25 cellular contexts compared by ENCODE assay signal in the genomic region with DNA sequence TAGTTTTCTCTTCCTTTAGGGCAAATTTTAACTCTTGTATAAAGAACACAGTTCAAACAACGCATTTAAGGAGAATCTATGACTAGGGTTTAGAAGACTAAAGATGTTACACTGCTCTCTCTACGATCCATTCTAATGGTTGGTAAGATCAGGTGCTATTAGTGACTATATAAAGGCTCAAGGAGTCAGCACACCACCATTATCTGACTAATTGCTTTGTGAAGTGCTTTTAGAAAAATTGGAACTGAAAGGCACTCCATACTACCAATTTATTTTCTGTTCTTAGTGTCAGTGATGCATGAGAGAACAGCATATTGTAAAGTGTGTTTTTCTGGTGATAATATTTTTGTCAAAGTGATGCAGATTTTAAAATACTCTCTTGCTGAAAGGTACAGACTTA.
DNase-seq lines count a peak whose midpoint lies in the region; ATAC-seq, FAIRE-seq and TF ChIP-seq lines count a peak whose summit lies in the region.
"Had no signal": no experiment of that assay in that cellular context is flagged by ENCODE, and none has a peak within 500 bp of the region (broad histone marks: within the 10 kb centered on the region; RNA-seq: fewer than 3 reads in every experiment).

No MANE protein-coding gene starts in this region.

- no peak for ATAC-seq in HG02642 (IDR thresholded peaks at IDR 0.05; ENCODE audit: poor library complexity, unreplicated experiment)
- ATAC-seq: activated T-cell treated with anti-CD3 and anti-CD28 coated beads, Interleukin-2, amount 50 U/mL, for 72 hours; left lobe of liver had no signal

- FAIRE-seq in D721Med (lab: Jason Lieb, UNC) = peak; percentile 81
- FAIRE-seq: frontal cortex had no signal

- TF ChIP-seq CTCF in D721Med (IDR thresholded peaks at IDR 0.05; ENCODE audit: insufficient read depth, missing control alignments) = no peak

- DNase-seq in D721Med (ENCODE audit: insufficient read length, low spot score) = no peak
- peak; percentile 90 for DNase-seq in NCI-H1105 (lab: John Stamatoyannopoulos, UW)
- DNase-seq in NCI-H2029 treated with DMSO at 0.1 percent for 48 hours (lab: John Stamatoyannopoulos, UW) = peak; percentile 21
- peak; percentile 90 for DNase-seq in NCI-H748 treated with DMSO at 0.1 percent for 48 hours (lab: John Stamatoyannopoulos, UW)
- no peak for DNase-seq in NCI-H1694 (lab: John Stamatoyannopoulos, UW)
- no peak for DNase-seq in cortex of kidney (lab: John Stamatoyannopoulos, UW)
- no peak for DNase-seq in glomerular visceral epithelial cell (ENCODE audit: extremely low spot score)
- DNase-seq: activated CD4-positive, alpha-beta T cell treated with anti-CD3 and anti-CD28 coated beads, Interleukin-2, amount 10 ng/mL, durations not matched to agents 7 days and 5 days; activated naive CD4-positive, alpha-beta T cell; activated T-cell treated with anti-CD3 and anti-CD28 coated beads, Interleukin-2, amount 50 U/mL, for 72 hours; central memory CD4-positive, alpha-beta T cell; GM23248; HFFc6; hypothalamus; KG1; mesenchymal stem cell; MM.1S; Peyer's patch; SHP77 treated with DMSO at 0.1 percent for 48 hours; spleen; stimulated activated CD4-positive, alpha-beta T cell treated with anti-CD3 and anti-CD28 coated beads, Interleukin-2, amount 100 ng/mL, for 48 hours; transverse colon had no signal

Comparison
In these comparisons a context has a peak if more than half of its experiments do, and no peak if none do; other contexts are left out.
1. DNase-seq: peak in NCI-H1105 (single experiment), NCI-H2029 treated with DMSO at 0.1 percent for 48 hours (single experiment) and NCI-H748 treated with DMSO at 0.1 percent for 48 hours (single experiment); none in D721Med (single experiment), NCI-H1694 (single experiment), cortex of kidney (single experiment) and glomerular visceral epithelial cell (single experiment).